Comparison of ENCODE assay signal across 1 cellular context in the genomic region with DNA sequence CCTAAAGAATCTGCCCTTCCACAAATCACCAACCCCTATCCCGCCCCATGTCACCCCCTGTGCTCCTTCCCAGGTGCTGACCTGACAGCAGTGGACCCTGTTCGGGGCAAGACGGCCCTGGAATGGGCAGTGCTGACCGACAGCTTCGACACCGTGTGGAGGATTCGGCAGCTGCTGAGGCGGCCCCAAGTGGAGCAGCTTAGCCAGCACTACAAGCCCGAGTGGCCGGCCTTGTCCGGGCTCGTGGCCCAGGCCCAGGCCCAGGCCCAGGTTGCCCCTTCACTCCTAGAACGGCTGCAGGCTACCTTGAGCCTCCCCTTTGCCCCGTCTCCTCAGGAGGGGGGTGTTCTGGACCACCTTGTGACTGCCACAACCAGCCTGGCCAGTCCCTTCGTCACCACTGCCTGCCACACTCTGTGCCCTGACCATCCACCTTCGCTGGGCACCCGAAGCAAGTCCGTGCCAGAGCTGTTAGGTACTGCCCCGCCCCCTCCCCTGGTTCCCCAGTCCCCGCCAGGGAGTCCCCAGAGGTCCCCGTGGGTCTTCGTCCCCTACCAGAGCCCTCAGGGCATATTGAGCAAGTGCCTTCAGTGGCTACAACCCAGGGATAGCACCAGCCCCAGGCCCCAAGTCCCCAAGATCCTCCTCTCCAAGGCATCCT.
TF ChIP-seq lines count a peak whose summit lies in the region.

No MANE protein-coding gene starts in this region.

TF ChIP-seq in HepG2, 621 proteins besides CTCF, POLR2A, EP300 and RAD21:
- TF ChIP-seq ZNF367 (CRISPR knock-in tag; IDR thresholded peaks at IDR 0.05; ENCODE audit: borderline replicate concordance) (no peak), U2AF2 (IDR thresholded peaks at IDR 0.05; ENCODE audit: low read depth, low read length) (no peak), AGO2 (optimal IDR thresholded peaks at IDR 0.05; ENCODE audit: low read depth, low read length) (no peak), ZNF687 (CRISPR knock-in tag; IDR thresholded peaks at IDR 0.05) (peak; percentile 42)
